In the genomic region with DNA sequence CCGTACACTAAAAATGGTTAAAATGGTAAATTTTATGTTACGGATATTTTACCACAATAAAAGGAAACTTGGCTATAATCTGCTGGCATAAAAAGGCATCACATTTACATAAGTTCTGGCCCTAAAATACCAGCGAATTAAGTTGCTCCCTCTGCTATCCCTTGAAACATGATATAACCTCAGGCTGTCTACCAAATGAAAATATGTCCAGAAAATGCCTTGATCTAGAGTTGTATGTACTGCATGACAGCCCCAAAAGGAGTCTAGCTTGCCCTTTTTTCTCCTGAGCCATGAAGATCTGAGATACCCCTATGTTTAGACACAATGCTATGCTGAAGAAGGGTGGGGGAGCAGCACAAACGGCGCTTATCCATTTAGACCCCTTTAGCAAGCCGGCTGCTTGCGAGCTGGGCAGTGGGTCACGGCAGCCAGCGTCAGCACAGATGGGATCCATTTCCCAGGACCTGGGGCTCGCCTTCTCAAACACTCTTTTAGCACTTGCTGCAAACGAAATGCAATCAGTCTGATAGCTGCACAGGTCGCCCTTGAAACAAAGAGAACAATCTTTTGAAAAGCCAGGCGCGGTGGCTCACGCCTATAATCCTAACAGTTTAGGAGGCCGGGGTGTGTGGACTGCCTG, we compare ENCODE assay signal across 22 cellular contexts.
A peak's percentile ranks its signal among the peaks of the same experiment; 100 is the strongest.
DNase-seq lines count a peak whose midpoint lies in the region; ATAC-seq and TF ChIP-seq lines count a peak whose summit lies in the region.
"Had no signal": no experiment of that assay in that cellular context is flagged by ENCODE, and none has a peak within 500 bp of the region (broad histone marks: within the 10 kb centered on the region; RNA-seq: fewer than 3 reads in every experiment).

No MANE protein-coding gene starts in this region.

- H3K4me3 Mint-ChIP-seq in WTC11: no peak overlapping the region
- H3K4me3 Mint-ChIP-seq in stimulated activated effector memory CD8-positive, alpha-beta T cell treated with anti-CD3 and anti-CD28 coated beads, Interleukin-12 subunit alpha, Interleukin-12 subunit beta, amount 100 ng/mL, for 72 hours: no peak overlapping the region
- H3K4me3 Mint-ChIP-seq: activated naive CD8-positive, alpha-beta T cell treated with anti-CD3 and anti-CD28 coated beads for 36 hours; CD14-positive monocyte; neural crest cell; stimulated activated naive B cell treated with anti-CD40 and anti-IgM and Interleukin-4, amounts not matched to agents 10 μg/mL and 1 μg/mL and 100 μg/mL, for 72 hours had no signal

- POLR2A ChIA-PET in WTC11 (lab: Charles Lee): no interaction called here

- H3K36me3 Mint-ChIP-seq in WTC11: peaks cover 18% of the 10 kb centered on the region
- H3K36me3 Mint-ChIP-seq in stimulated activated effector memory CD8-positive, alpha-beta T cell treated with anti-CD3 and anti-CD28 coated beads, Interleukin-12 subunit alpha, Interleukin-12 subunit beta, amount 100 ng/mL, for 72 hours: peaks cover 45% of the 10 kb centered on the region

- H3K27me3 ChIP-seq in iPS-20b (ENCODE audit: insufficient read depth, low read length): no peaks in the 10 kb centered on the region
- H3K27me3 ChIP-seq: thyroid gland had no signal

- H3K4me1 ChIP-seq in iPS-20b (ENCODE audit: insufficient read depth, low read length): peaks cover 22% of the 10 kb centered on the region

- no peak for TF ChIP-seq CTCF in WTC11 (IDR thresholded peaks at IDR 0.05)

- peaks cover 2% of the 10 kb centered on the region; the same call in 1 of the 2 replicates for H3K9me3 ChIP-seq in iPS-20b (ENCODE audit: insufficient read depth, low read depth, low read length)
- H3K9me3 ChIP-seq: heart right ventricle, thyroid gland had no signal

- peak; percentile 38 for DNase-seq in activated CD8-positive, alpha-beta memory T cell treated with anti-CD3 and anti-CD28 coated beads for 24 hours
- DNase-seq in activated CD8-positive, alpha-beta memory T cell treated with anti-CD3 and anti-CD28 coated beads, Interleukin-2, amount 50 U/mL, for 48 hours: no peak
- DNase-seq in WTC11 (ENCODE audit: low spot score): no peak
- DNase-seq in stimulated activated effector memory CD8-positive, alpha-beta T cell treated with anti-CD3 and anti-CD28 coated beads, Interleukin-12 subunit alpha, Interleukin-12 subunit beta, amount 100 ng/mL, for 72 hours (ENCODE audit: low spot score in 2 of 2): no peak
- DNase-seq: activated naive CD8-positive, alpha-beta T cell treated with anti-CD3 and anti-CD28 coated beads for 36 hours; DMS53; H7; heart right ventricle; NCI-H1092; NCI-H2081; stimulated activated CD4-positive, alpha-beta T cell treated with anti-CD3 and anti-CD28 coated beads, Interleukin-15, amount 100 ng/mL, for 24 hours; stimulated activated naive B cell treated with anti-CD40 and anti-IgM and Interleukin-4, amounts not matched to agents 10 μg/mL and 1 μg/mL and 100 μg/mL, for 72 hours; thyroid gland had no signal

- CTCF ChIA-PET in WTC11 (lab: Charles Lee): interaction anchor here (0.6 to 4.9 kb wide), 6 partner anchors 18 to 125 kb away, joined by 3 to 24 read pairs (median 4); no protein-coding TSS in a partner anchor

- peak overlapping the region; percentile 2 for H3K27ac ChIP-seq in iPS-20b (ENCODE audit: low read length)
- H3K27ac ChIP-seq: thyroid gland had no signal

- no peaks in the 10 kb centered on the region for H3K27me3 Mint-ChIP-seq in WTC11 (ENCODE audit: low read depth)
- H3K27me3 Mint-ChIP-seq: activated naive CD8-positive, alpha-beta T cell treated with anti-CD3 and anti-CD28 coated beads for 36 hours had no signal

- peak overlapping the region; percentile 95 for H3K27ac Mint-ChIP-seq in WTC11
- H3K27ac Mint-ChIP-seq in stimulated activated effector memory CD8-positive, alpha-beta T cell treated with anti-CD3 and anti-CD28 coated beads, Interleukin-12 subunit alpha, Interleukin-12 subunit beta, amount 100 ng/mL, for 72 hours: peak overlapping the region; percentile 99
- H3K27ac Mint-ChIP-seq: activated naive CD8-positive, alpha-beta T cell treated with anti-CD3 and anti-CD28 coated beads for 36 hours; CD14-positive monocyte; stimulated activated naive B cell treated with anti-CD40 and anti-IgM and Interleukin-4, amounts not matched to agents 10 μg/mL and 1 μg/mL and 100 μg/mL, for 72 hours had no signal

- peaks cover 67% of the 10 kb centered on the region for H3K4me1 Mint-ChIP-seq in WTC11
- H3K4me1 Mint-ChIP-seq in stimulated activated effector memory CD8-positive, alpha-beta T cell treated with anti-CD3 and anti-CD28 coated beads, Interleukin-12 subunit alpha, Interleukin-12 subunit beta, amount 100 ng/mL, for 72 hours: peaks cover 35% of the 10 kb centered on the region
- H3K4me1 Mint-ChIP-seq: CD14-positive monocyte had no signal

- peaks cover 8% of the 10 kb centered on the region for H3K9me3 Mint-ChIP-seq in WTC11
- peaks cover 6% of the 10 kb centered on the region for H3K9me3 Mint-ChIP-seq in stimulated activated effector memory CD8-positive, alpha-beta T cell treated with anti-CD3 and anti-CD28 coated beads, Interleukin-12 subunit alpha, Interleukin-12 subunit beta, amount 100 ng/mL, for 72 hours

- ATAC-seq in WTC11 (no peak), HG02763 (IDR thresholded peaks at IDR 0.05; ENCODE audit: unreplicated experiment) (no peak), GM18909 (IDR thresholded peaks at IDR 0.05; ENCODE audit: poor library complexity, unreplicated experiment) (no peak), GM19035 (IDR thresholded peaks at IDR 0.05; ENCODE audit: unreplicated experiment) (no peak)
- ATAC-seq in stimulated activated effector memory CD8-positive, alpha-beta T cell treated with anti-CD3 and anti-CD28 coated beads, Interleukin-12 subunit alpha, Interleukin-12 subunit beta, amount 100 ng/mL, for 72 hours: no peak
- ATAC-seq: activated CD4-positive, CD25-positive, alpha-beta regulatory T cell treated with anti-CD3 and anti-CD28 coated beads, Interleukin-2, amount 50 U/mL, for 24 hours; esophagus mucosa; heart right ventricle; Right ventricle myocardium inferior; stimulated activated naive B cell treated with anti-CD40 and anti-IgM and Interleukin-4, amounts not matched to agents 10 μg/mL and 1 μg/mL and 100 μg/mL, for 72 hours had no signal

- H3K36me3 ChIP-seq in iPS-20b (ENCODE audit: insufficient read depth, low read depth, low read length): peaks cover 6% of the 10 kb centered on the region; the same call in 1 of the 2 replicates
- H3K36me3 ChIP-seq: thyroid gland had no signal

- no peak overlapping the region for H3K9ac ChIP-seq in iPS-20b (ENCODE audit: low read depth, low read length)

- no peak overlapping the region for H3K4me3 ChIP-seq in iPS-20b (ENCODE audit: low read length)
- H3K4me3 ChIP-seq: heart right ventricle, thyroid gland had no signal

TF ChIP-seq in WTC11, 78 proteins besides CTCF, POLR2A, EP300 and RAD21:
- TF ChIP-seq TCF7 (CRISPR knock-in tag; IDR thresholded peaks at IDR 0.05; ENCODE audit: low read depth) (no peak), SMAD4 (CRISPR knock-in tag; IDR thresholded peaks at IDR 0.05) (no peak), EMX1 (CRISPR knock-in tag; IDR thresholded peaks at IDR 0.05) (no peak), ZNF121 (CRISPR knock-in tag; IDR thresholded peaks at IDR 0.05) (no peak)
- TF ChIP-seq, protein P1, sequence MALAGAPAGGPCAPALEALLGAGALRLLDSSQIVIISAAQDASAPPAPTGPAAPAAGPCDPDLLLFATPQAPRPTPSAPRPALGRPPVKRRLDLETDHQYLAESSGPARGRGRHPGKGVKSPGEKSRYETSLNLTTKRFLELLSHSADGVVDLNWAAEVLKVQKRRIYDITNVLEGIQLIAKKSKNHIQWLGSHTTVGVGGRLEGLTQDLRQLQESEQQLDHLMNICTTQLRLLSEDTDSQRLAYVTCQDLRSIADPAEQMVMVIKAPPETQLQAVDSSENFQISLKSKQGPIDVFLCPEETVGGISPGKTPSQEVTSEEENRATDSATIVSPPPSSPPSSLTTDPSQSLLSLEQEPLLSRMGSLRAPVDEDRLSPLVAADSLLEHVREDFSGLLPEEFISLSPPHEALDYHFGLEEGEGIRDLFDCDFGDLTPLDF (CRISPR knock-in tag; IDR thresholded peaks at IDR 0.05): no peak
- TF ChIP-seq, protein P2, sequence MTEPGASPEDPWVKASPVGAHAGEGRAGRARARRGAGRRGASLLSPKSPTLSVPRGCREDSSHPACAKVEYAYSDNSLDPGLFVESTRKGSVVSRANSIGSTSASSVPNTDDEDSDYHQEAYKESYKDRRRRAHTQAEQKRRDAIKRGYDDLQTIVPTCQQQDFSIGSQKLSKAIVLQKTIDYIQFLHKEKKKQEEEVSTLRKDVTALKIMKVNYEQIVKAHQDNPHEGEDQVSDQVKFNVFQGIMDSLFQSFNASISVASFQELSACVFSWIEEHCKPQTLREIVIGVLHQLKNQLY (CRISPR knock-in tag; IDR thresholded peaks at IDR 0.05): no peak
- TF ChIP-seq, protein P3, sequence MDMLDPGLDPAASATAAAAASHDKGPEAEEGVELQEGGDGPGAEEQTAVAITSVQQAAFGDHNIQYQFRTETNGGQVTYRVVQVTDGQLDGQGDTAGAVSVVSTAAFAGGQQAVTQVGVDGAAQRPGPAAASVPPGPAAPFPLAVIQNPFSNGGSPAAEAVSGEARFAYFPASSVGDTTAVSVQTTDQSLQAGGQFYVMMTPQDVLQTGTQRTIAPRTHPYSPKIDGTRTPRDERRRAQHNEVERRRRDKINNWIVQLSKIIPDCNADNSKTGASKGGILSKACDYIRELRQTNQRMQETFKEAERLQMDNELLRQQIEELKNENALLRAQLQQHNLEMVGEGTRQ (CRISPR knock-in tag; IDR thresholded peaks at IDR 0.05): no peak
- TF ChIP-seq, protein P4, sequence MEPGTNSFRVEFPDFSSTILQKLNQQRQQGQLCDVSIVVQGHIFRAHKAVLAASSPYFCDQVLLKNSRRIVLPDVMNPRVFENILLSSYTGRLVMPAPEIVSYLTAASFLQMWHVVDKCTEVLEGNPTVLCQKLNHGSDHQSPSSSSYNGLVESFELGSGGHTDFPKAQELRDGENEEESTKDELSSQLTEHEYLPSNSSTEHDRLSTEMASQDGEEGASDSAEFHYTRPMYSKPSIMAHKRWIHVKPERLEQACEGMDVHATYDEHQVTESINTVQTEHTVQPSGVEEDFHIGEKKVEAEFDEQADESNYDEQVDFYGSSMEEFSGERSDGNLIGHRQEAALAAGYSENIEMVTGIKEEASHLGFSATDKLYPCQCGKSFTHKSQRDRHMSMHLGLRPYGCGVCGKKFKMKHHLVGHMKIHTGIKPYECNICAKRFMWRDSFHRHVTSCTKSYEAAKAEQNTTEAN (CRISPR knock-in tag; IDR thresholded peaks at IDR 0.05): no peak
- TF ChIP-seq, protein P5, sequence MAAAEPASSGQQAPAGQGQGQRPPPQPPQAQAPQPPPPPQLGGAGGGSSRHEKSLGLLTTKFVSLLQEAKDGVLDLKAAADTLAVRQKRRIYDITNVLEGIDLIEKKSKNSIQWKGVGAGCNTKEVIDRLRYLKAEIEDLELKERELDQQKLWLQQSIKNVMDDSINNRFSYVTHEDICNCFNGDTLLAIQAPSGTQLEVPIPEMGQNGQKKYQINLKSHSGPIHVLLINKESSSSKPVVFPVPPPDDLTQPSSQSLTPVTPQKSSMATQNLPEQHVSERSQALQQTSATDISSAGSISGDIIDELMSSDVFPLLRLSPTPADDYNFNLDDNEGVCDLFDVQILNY (CRISPR knock-in tag; IDR thresholded peaks at IDR 0.05): no peak
